Comparison of ENCODE assay signal across 19 cellular contexts in genomic region chr4:151582098-151582497, GRCh38.
A peak's percentile ranks its signal among the peaks of the same experiment; 100 is the strongest.
DNase-seq lines count a peak whose midpoint lies in the region; TF ChIP-seq lines count a peak whose summit lies in the region.
"Had no signal": no experiment of that assay in that cellular context is flagged by ENCODE, and none has a peak within 500 bp of the region (broad histone marks: within the 10 kb centered on the region; RNA-seq: fewer than 3 reads in every experiment).

No MANE protein-coding gene starts in this region.

- H3K4me3 Mint-ChIP-seq in progenitor cell of endocrine pancreas (ENCODE audit: low read depth), result no peak overlapping the region
- H3K4me3 Mint-ChIP-seq: B cell; CD4-positive, CD25-positive, alpha-beta regulatory T cell; CD8-positive, alpha-beta T cell had no signal

- peaks cover 8% of the 10 kb centered on the region for H3K4me1 Mint-ChIP-seq in progenitor cell of endocrine pancreas (ENCODE audit: low read depth)
- H3K4me1 Mint-ChIP-seq: B cell; CD4-positive, CD25-positive, alpha-beta regulatory T cell had no signal

- peak overlapping the region; percentile 62 for H3K27ac ChIP-seq in VCaP
- H3K27ac ChIP-seq: 22Rv1, BLaER1, C4-2B, GM23248 had no signal

- H3K36me3 Mint-ChIP-seq in progenitor cell of endocrine pancreas (ENCODE audit: insufficient read depth), result peaks cover 7% of the 10 kb centered on the region
- H3K36me3 Mint-ChIP-seq: CD4-positive, CD25-positive, alpha-beta regulatory T cell; CD8-positive, alpha-beta T cell had no signal

- peak overlapping the region; percentile 65 for H3K27ac Mint-ChIP-seq in progenitor cell of endocrine pancreas
- H3K27ac Mint-ChIP-seq: B cell; CD4-positive, CD25-positive, alpha-beta regulatory T cell; CD8-positive, alpha-beta T cell had no signal

- no peaks in the 10 kb centered on the region for H3K9me3 Mint-ChIP-seq in progenitor cell of endocrine pancreas (ENCODE audit: low read depth)
- H3K9me3 Mint-ChIP-seq: CD4-positive, CD25-positive, alpha-beta regulatory T cell; CD8-positive, alpha-beta T cell had no signal

- TF ChIP-seq CTCF in VCaP (conservative IDR thresholded peaks at IDR 0.05) (no peak), progenitor cell of endocrine pancreas (IDR thresholded peaks at IDR 0.05; ENCODE audit: unreplicated experiment) (no peak)

- DNase-seq in NCI-H2171 treated with DMSO at 0.1 percent for 48 hours (lab: John Stamatoyannopoulos, UW) (peak; percentile 38), NCI-H2171 (lab: John Stamatoyannopoulos, UW) (no peak), progenitor cell of endocrine pancreas (ENCODE audit: low spot score, unreplicated experiment) (no peak), COR-L47 (lab: John Stamatoyannopoulos, UW) (no peak), NCI-H187 treated with DMSO at 0.1 percent for 48 hours (lab: John Stamatoyannopoulos, UW) (no peak)
- DNase-seq: CD4-positive, CD25-positive, alpha-beta regulatory T cell; CD8-positive, alpha-beta T cell; DMS 273 treated with DMSO at 0.1 percent for 48 hours; DMS79; EL; GDM1; GM23248; H7; HCEC 1CT had no signal

- no peaks in the 10 kb centered on the region for H3K27me3 Mint-ChIP-seq in progenitor cell of endocrine pancreas
